1 cellular context compared by ENCODE assay signal in genomic region chr20:63731410-63731809, GRCh38.
A peak's percentile ranks its signal among the peaks of the same experiment; 100 is the strongest.
TF ChIP-seq lines count a peak whose summit lies in the region.

No MANE protein-coding gene starts in this region.

TF ChIP-seq in HepG2, 621 proteins besides CTCF, POLR2A, EP300 and RAD21 (continued from another document and continues in another):
- TF ChIP-seq ZBTB25 (CRISPR knock-in tag; IDR thresholded peaks at IDR 0.05) (no peak), SP1 (IDR thresholded peaks at IDR 0.05) (0 out of 2 replicates have a peak, but pooled peaks have one; percentile 54), SP1 (CRISPR knock-in tag; IDR thresholded peaks at IDR 0.05) (no peak), ZNF143 (CRISPR knock-in tag; IDR thresholded peaks at IDR 0.05) (no peak), RAD51 (IDR thresholded peaks at IDR 0.05; ENCODE audit: borderline replicate concordance) (peak; percentile 38; the same call in 1 of the 2 replicates), NR0B2 (CRISPR knock-in tag; IDR thresholded peaks at IDR 0.05) (no peak), ZNF766 (CRISPR knock-in tag; IDR thresholded peaks at IDR 0.05; ENCODE audit: borderline replicate concordance) (no peak), ZNF737 (CRISPR knock-in tag; IDR thresholded peaks at IDR 0.05; ENCODE audit: borderline replicate concordance) (no peak), ZNF547 (CRISPR knock-in tag; IDR thresholded peaks at IDR 0.05) (no peak), ZHX2 (IDR thresholded peaks at IDR 0.05; ENCODE audit: low read depth) (no peak), ZHX2 (CRISPR knock-in tag; IDR thresholded peaks at IDR 0.05; ENCODE audit: borderline replicate concordance) (no peak), GATAD2A (CRISPR knock-in tag; IDR thresholded peaks at IDR 0.05) (no peak), KMT2A (CRISPR knock-in tag; IDR thresholded peaks at IDR 0.05) (no peak), SMYD3 (CRISPR knock-in tag; IDR thresholded peaks at IDR 0.05) (no peak), ZFP62 (CRISPR knock-in tag; IDR thresholded peaks at IDR 0.05) (no peak), ZNF234 (CRISPR knock-in tag; conservative IDR thresholded peaks at IDR 0.05) (no peak), SRSF9 (IDR thresholded peaks at IDR 0.05; ENCODE audit: borderline replicate concordance, insufficient read depth, low read depth, low read length, poor library complexity, severe bottlenecking) (no peak), MXD4 (CRISPR knock-in tag; IDR thresholded peaks at IDR 0.05) (no peak), JUND (CRISPR knock-in tag; IDR thresholded peaks at IDR 0.05) (no peak), ZNF646 (CRISPR knock-in tag; IDR thresholded peaks at IDR 0.05) (peak; percentile 78), GABPA (IDR thresholded peaks at IDR 0.05; ENCODE audit: low read depth, low read length) (no peak), GABPA (CRISPR knock-in tag; IDR thresholded peaks at IDR 0.05; ENCODE audit: low read depth) (no peak), ZNF430 (CRISPR knock-in tag; IDR thresholded peaks at IDR 0.05) (no peak), ZNF138 (CRISPR knock-in tag; IDR thresholded peaks at IDR 0.05; ENCODE audit: low read depth) (no peak), NFKB2 (CRISPR knock-in tag; IDR thresholded peaks at IDR 0.05; ENCODE audit: borderline replicate concordance) (no peak), ZUFSP (CRISPR knock-in tag; IDR thresholded peaks at IDR 0.05; ENCODE audit: borderline replicate concordance) (no peak), ZNF367 (CRISPR knock-in tag; IDR thresholded peaks at IDR 0.05; ENCODE audit: borderline replicate concordance) (no peak), RXRB (CRISPR knock-in tag; IDR thresholded peaks at IDR 0.05; ENCODE audit: borderline replicate concordance) (no peak), ZNF512B (CRISPR knock-in tag; IDR thresholded peaks at IDR 0.05; ENCODE audit: borderline replicate concordance) (no peak), LCORL (IDR thresholded peaks at IDR 0.05) (0 out of 2 replicates have a peak, but pooled peaks have one; percentile 40), LCORL (CRISPR knock-in tag; IDR thresholded peaks at IDR 0.05) (no peak), ZKSCAN8 (CRISPR knock-in tag; IDR thresholded peaks at IDR 0.05; ENCODE audit: borderline replicate concordance) (no peak), ZHX1 (CRISPR knock-in tag; IDR thresholded peaks at IDR 0.05; ENCODE audit: low read depth) (no peak), RBAK (CRISPR knock-in tag; IDR thresholded peaks at IDR 0.05) (no peak), ARNT (IDR thresholded peaks at IDR 0.05) (0 out of 2 replicates have a peak, but pooled peaks have one; percentile 84), ATF7 (IDR thresholded peaks at IDR 0.05) (peak; percentile 25; the same call in 1 of the 2 replicates), ATF7 (CRISPR knock-in tag; IDR thresholded peaks at IDR 0.05) (no peak), ZNF703 (CRISPR knock-in tag; IDR thresholded peaks at IDR 0.05; ENCODE audit: borderline replicate concordance) (no peak)
